30 cellular contexts compared by ENCODE assay signal in genomic region chr17:50044483-50044882, GRCh38. TPM values are rescaled to one million over a fixed set of nuclear protein-coding genes. Genes with fewer than 3 reads are reported as not detected.
A peak's percentile ranks its signal among the peaks of the same experiment; 100 is the strongest.
DNase-seq lines count a peak whose midpoint lies in the region; FAIRE-seq and TF ChIP-seq lines count a peak whose summit lies in the region.
"Had no signal": no experiment of that assay in that cellular context is flagged by ENCODE, and none has a peak within 500 bp of the region (broad histone marks: within the 10 kb centered on the region; RNA-seq: fewer than 3 reads in every experiment).

No MANE protein-coding gene starts in this region.

- no peak for TF ChIP-seq CTCF in D721Med (IDR thresholded peaks at IDR 0.05; ENCODE audit: insufficient read depth, missing control alignments)
- TF ChIP-seq CTCF in coronary artery (IDR thresholded peaks at IDR 0.05), result no peak
- no peak for TF ChIP-seq CTCF in neural crest cell (conservative IDR thresholded peaks at IDR 0.05)
- no peak for TF ChIP-seq CTCF in Caco-2 (IDR thresholded peaks at IDR 0.05; ENCODE audit: insufficient read depth in 1 of 2, low read depth in 1 of 2, low read length in 1 of 2, severe bottlenecking in 1 of 2, unreplicated experiment in 1 of 2)

- peak overlapping the region; percentile 50 to 82 for H3K27ac ChIP-seq in coronary artery
- H3K27ac ChIP-seq: prostate gland, right lobe of liver had no signal

- no peak for FAIRE-seq in D721Med (lab: Jason Lieb, UNC)
- FAIRE-seq: GM12892 had no signal

- intact Hi-C loops in Caco-2 (cut with micrococcal nuclease; ENCODE audit: unreplicated experiment), result no loop called here

- no peaks in the 10 kb centered on the region for H3K4me1 ChIP-seq in Caco-2
- H3K4me1 ChIP-seq: BE2C, prostate gland, right lobe of liver had no signal

- peak overlapping the region; percentile 89 for H3K27ac Mint-ChIP-seq in neural crest cell (ENCODE audit: unreplicated experiment)
- no peak overlapping the region for H3K27ac Mint-ChIP-seq in Caco-2 (ENCODE audit: unreplicated experiment)
- H3K27ac Mint-ChIP-seq: activated B cell treated with CpG ODN at 0.5 μM for 24 hours; activated CD8-positive, alpha-beta memory T cell treated with anti-CD3 and anti-CD28 coated beads, Interleukin-2, amount 10 ng/mL, durations not matched to agents 7 days and 5 days; activated T-cell treated with anti-CD3 and anti-CD28 coated beads, Interleukin-2, amount 50 U/mL, for 72 hours; CD8-positive, alpha-beta T cell; naive B cell; T-helper 1 cell treated with Interleukin-12 subunit alpha and Interleukin-12 subunit beta and Interleukin-4 antibody, amounts not matched to agents 30 μg/mL and 1 μg/mL, for 36 hours had no signal

- no peak overlapping the region for H3K4me3 Mint-ChIP-seq in neural crest cell
- no peak overlapping the region for H3K4me3 Mint-ChIP-seq in Caco-2 (ENCODE audit: unreplicated experiment)
- H3K4me3 Mint-ChIP-seq: activated B cell treated with CpG ODN at 0.5 μM for 24 hours; activated CD8-positive, alpha-beta memory T cell treated with anti-CD3 and anti-CD28 coated beads, Interleukin-2, amount 10 ng/mL, durations not matched to agents 7 days and 5 days; activated T-cell treated with anti-CD3 and anti-CD28 coated beads, Interleukin-2, amount 50 U/mL, for 72 hours; CD8-positive, alpha-beta T cell; H9; T-helper 1 cell treated with Interleukin-12 subunit alpha and Interleukin-12 subunit beta and Interleukin-4 antibody, amounts not matched to agents 30 μg/mL and 1 μg/mL, for 36 hours had no signal

- POLR2A ChIA-PET in Caco-2 (lab: Charles Lee), result no interaction called here

- H3K27me3 ChIP-seq in Caco-2 (replicated peaks; ENCODE audit: control insufficient read depth, insufficient read depth, low read length), result no peaks in the 10 kb centered on the region
- H3K27me3 ChIP-seq: BE2C, right lobe of liver, stomach had no signal

- CTCF ChIA-PET in Caco-2 (lab: Charles Lee), result no interaction called here

- H3K9me3 Mint-ChIP-seq in neural crest cell, result no peaks in the 10 kb centered on the region
- H3K9me3 Mint-ChIP-seq in Caco-2 (ENCODE audit: unreplicated experiment), result no peaks in the 10 kb centered on the region
- H3K9me3 Mint-ChIP-seq: activated B cell treated with CpG ODN at 0.5 μM for 24 hours; activated T-cell treated with anti-CD3 and anti-CD28 coated beads, Interleukin-2, amount 50 U/mL, for 72 hours; CD8-positive, alpha-beta T cell; H9; T-helper 1 cell treated with Interleukin-12 subunit alpha and Interleukin-12 subunit beta and Interleukin-4 antibody, amounts not matched to agents 30 μg/mL and 1 μg/mL, for 36 hours had no signal

- H3K27me3 Mint-ChIP-seq in neural crest cell (ENCODE audit: low read depth), result no peaks in the 10 kb centered on the region
- H3K27me3 Mint-ChIP-seq in Caco-2 (ENCODE audit: insufficient read depth, unreplicated experiment), result no peaks in the 10 kb centered on the region

- no peaks in the 10 kb centered on the region for H3K9me3 ChIP-seq in Caco-2
- H3K9me3 ChIP-seq: BE2C, prostate gland, right lobe of liver, stomach had no signal

- no TSS peak for BruUV-seq in Caco-2 (replicated peaks; lab: Mats Ljungman, UMichigan)

- H3K4me3 ChIP-seq in coronary artery (no peak overlapping the region), Caco-2 (ENCODE audit: low read depth, low read length) (no peak overlapping the region)
- H3K4me3 ChIP-seq: prostate gland, right lobe of liver, stomach had no signal

- H3K36me3 ChIP-seq in Caco-2 (ENCODE audit: control insufficient read depth, insufficient read depth, low read length), result no peaks in the 10 kb centered on the region
- H3K36me3 ChIP-seq: BE2C, prostate gland, right lobe of liver, stomach had no signal

- DNase-seq in D721Med (ENCODE audit: insufficient read length, low spot score), result peak; percentile 7
- peak; percentile 75 to 79 for DNase-seq in NCI-H187 (lab: John Stamatoyannopoulos, UW)
- no peak for DNase-seq in coronary artery (ENCODE audit: low spot score)
- no peak for DNase-seq in neural crest cell (ENCODE audit: low read depth, low spot score)
- no peak for DNase-seq in cerebellar nuclear complex (lab: John Stamatoyannopoulos, UW)
- DNase-seq in Caco-2, result no peak
- DNase-seq in SHP77 (lab: John Stamatoyannopoulos, UW), result no peak
- DNase-seq: activated B cell treated with CpG ODN at 0.5 μM for 24 hours; activated CD4-positive, alpha-beta T cell treated with anti-CD3 and anti-CD28 coated beads, Interleukin-2, amount 50 U/mL, for 1 hour; activated CD8-positive, alpha-beta memory T cell treated with anti-CD3 and anti-CD28 coated beads, Interleukin-2, amount 10 ng/mL, durations not matched to agents 7 days and 5 days; activated naive CD4-positive, alpha-beta T cell treated with Interleukin-2 at 50 U/mL for 16 hours; activated T-cell treated with anti-CD3 and anti-CD28 coated beads, Interleukin-2, amount 50 U/mL, for 72 hours; BE2C; CD8-positive, alpha-beta T cell; DMS153; H9; hypothalamus; KG1; MM.1S; naive B cell; NCI-H2081; NCI-H774; nucleus accumbens; stimulated activated CD4-positive, alpha-beta T cell treated with anti-CD3 and anti-CD28 coated beads, Interleukin-4, amount 100 ng/mL, for 1 hour had no signal

- H3K36me3 Mint-ChIP-seq in neural crest cell (ENCODE audit: low read depth) (no peaks in the 10 kb centered on the region), Caco-2 (ENCODE audit: insufficient read depth, unreplicated experiment) (no peaks in the 10 kb centered on the region)
- H3K36me3 Mint-ChIP-seq: activated CD8-positive, alpha-beta memory T cell treated with anti-CD3 and anti-CD28 coated beads, Interleukin-2, amount 10 ng/mL, durations not matched to agents 7 days and 5 days; CD8-positive, alpha-beta T cell; naive B cell had no signal

- H3K4me1 Mint-ChIP-seq in neural crest cell (peaks cover 18% of the 10 kb centered on the region), Caco-2 (ENCODE audit: low read depth, unreplicated experiment) (peaks cover 8% of the 10 kb centered on the region)
- H3K4me1 Mint-ChIP-seq: activated B cell treated with CpG ODN at 0.5 μM for 24 hours, naive B cell had no signal

RNA-seq across cellular contexts. Expression of gene ITGA3, which starts 11.4 kb away (rescaled TPM):
- total RNA-seq in neural crest cell (4.5 and 4.8 TPM in 2 replicates), Caco-2 (2022) (10.4 and 14.7 TPM in 2 replicates)

RNA-seq across cellular contexts. Expression of gene DLX3, which starts 49.5 kb away (rescaled TPM):
- total RNA-seq in neural crest cell (0.41 and 1.0 TPM in 2 replicates), Caco-2 (2022) (3.9 and 4.9 TPM in 2 replicates)
- total RNA-seq: activated B cell treated with CpG ODN at 0.5 μM for 24 hours; activated CD8-positive, alpha-beta memory T cell treated with anti-CD3 and anti-CD28 coated beads, Interleukin-2, amount 10 ng/mL, durations not matched to agents 7 days and 5 days; CD8-positive, alpha-beta T cell; fibroblast of lung; right lobe of liver; stomach had no signal

RNA-seq across cellular contexts. Expression of gene PDK2, which starts 50.7 kb away (rescaled TPM):
- total RNA-seq in neural crest cell (21.6 and 24.6 TPM in 2 replicates), Caco-2 (2022) (10.5 and 15.2 TPM in 2 replicates)

Comparison
In these comparisons a context has a peak if more than half of its experiments do, and no peak if none do; other contexts are left out.
1. DNase-seq: peak in D721Med (single experiment) and NCI-H187 (2 of 2); none in coronary artery (single experiment), neural crest cell (single experiment), cerebellar nuclear complex (0 of 2), Caco-2 (0 of 2) and SHP77 (0 of 2).